29 cellular contexts compared by ENCODE assay signal in the genomic region with DNA sequence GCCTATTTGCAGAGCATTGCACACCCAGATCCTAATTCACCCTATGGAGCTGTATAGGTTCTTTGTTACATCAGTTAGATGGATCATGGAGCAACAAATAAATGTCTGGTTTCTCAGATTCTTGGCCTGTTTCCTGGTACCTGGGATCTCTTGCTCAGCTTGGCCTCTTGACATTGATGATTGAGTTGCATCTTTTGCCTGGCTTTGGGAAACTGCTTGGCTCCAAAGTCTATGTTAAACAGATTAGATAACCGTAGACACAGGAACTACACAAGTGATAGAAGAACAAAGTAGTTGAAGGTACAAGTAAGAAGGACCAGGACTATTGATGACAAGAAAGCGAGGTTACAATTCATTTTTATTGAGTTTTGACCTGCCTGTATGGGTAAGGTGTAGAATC.
"Had no signal": no experiment of that assay in that cellular context is flagged by ENCODE, and none has a peak within 500 bp of the region (broad histone marks: within the 10 kb centered on the region; RNA-seq: fewer than 3 reads in every experiment).

No MANE protein-coding gene starts in this region.

- H3K27me3 ChIP-seq: stomach, testis, thyroid gland, tibial nerve, transverse colon, upper lobe of left lung, upper lobe of right lung, uterus, vagina had no signal

- ATAC-seq: stimulated activated effector memory CD8-positive, alpha-beta T cell treated with anti-CD3 and anti-CD28 coated beads, Interleukin-12 subunit alpha, Interleukin-12 subunit beta, amount 100 ng/mL, for 72 hours; stimulated activated memory B cell treated with anti-CD40 and anti-IgM and Interleukin-4, amounts not matched to agents 10 μg/mL and 1 μg/mL and 100 μg/mL, for 72 hours; stimulated activated naive B cell treated with anti-CD40 and anti-IgM and Interleukin-4, amounts not matched to agents 10 μg/mL and 1 μg/mL and 100 μg/mL, for 72 hours; stimulated activated naive CD8-positive, alpha-beta T cell treated with anti-CD3 and anti-CD28 coated beads, Interleukin-15, amount 100 ng/mL, for 72 hours; stimulated activated naive CD8-positive, alpha-beta T cell treated with anti-CD3 and anti-CD28 coated beads, Interleukin-15, Interleukin-2, amounts not matched to agents 100 U/mL and 50 U/mL, for 24 hours; upper lobe of right lung had no signal

- H3K4me3 Mint-ChIP-seq: stimulated activated effector memory CD8-positive, alpha-beta T cell treated with anti-CD3 and anti-CD28 coated beads, Interleukin-12 subunit alpha, Interleukin-12 subunit beta, amount 100 ng/mL, for 72 hours; stimulated activated memory B cell treated with anti-CD40 and anti-IgM and Interleukin-4, amounts not matched to agents 10 μg/mL and 1 μg/mL and 100 μg/mL, for 72 hours; stimulated activated naive B cell treated with anti-CD40 and anti-IgM and Interleukin-4, amounts not matched to agents 10 μg/mL and 1 μg/mL and 100 μg/mL, for 72 hours; stimulated activated naive CD8-positive, alpha-beta T cell treated with anti-CD3 and anti-CD28 coated beads, Interleukin-15, amount 100 ng/mL, for 72 hours; stimulated activated naive CD8-positive, alpha-beta T cell treated with anti-CD3 and anti-CD28 coated beads, Interleukin-15, Interleukin-2, amounts not matched to agents 100 ng/mL and 50 ng/mL, for 24 hours; type B pancreatic cell had no signal

- H3K27ac ChIP-seq: stomach, suprapubic skin, testis, thoracic aorta, thyroid gland, tibial artery, tibial nerve, transverse colon, upper lobe of left lung, upper lobe of right lung, uterus, vagina had no signal

- H3K36me3 ChIP-seq: stomach, suprapubic skin, thoracic aorta, thyroid gland, tibial artery, tibial nerve, transverse colon, upper lobe of left lung, upper lobe of right lung, uterus, vagina had no signal

- DNase-seq: stimulated activated CD4-positive, alpha-beta T cell treated with anti-CD3 and anti-CD28 coated beads, Interleukin-2, amount 100 ng/mL, for 48 hours; stimulated activated CD4-positive, alpha-beta T cell treated with anti-CD3 and anti-CD28 coated beads, Interleukin-4, amount 100 ng/mL, for 1 hour; stimulated activated CD4-positive, alpha-beta T cell treated with anti-CD3 and anti-CD28 coated beads, Interleukin-4, amount 100 ng/mL, for 24 hours; stimulated activated CD4-positive, alpha-beta T cell treated with anti-CD3 and anti-CD28 coated beads, Interleukin-4, amount 100 ng/mL, for 4 hours; stimulated activated CD8-positive, alpha-beta memory T cell treated with anti-CD3 and anti-CD28 coated beads, Interleukin-4, amount 100 ng/mL, for 48 hours; stimulated activated naive B cell treated with anti-CD40 and anti-IgM and Interleukin-4, amounts not matched to agents 10 μg/mL and 1 μg/mL and 100 μg/mL, for 72 hours; stimulated activated naive CD4-positive, alpha-beta T cell; stimulated activated naive CD4-positive, alpha-beta T cell treated with Interleukin-2 at 50 U/mL for 16 hours; stimulated activated naive CD8-positive, alpha-beta T cell treated with anti-CD3 and anti-CD28 coated beads, Interleukin-15, amount 100 ng/mL, for 72 hours; stimulated activated naive CD8-positive, alpha-beta T cell treated with anti-CD3 and anti-CD28 coated beads, Interleukin-15, Interleukin-2, amounts not matched to agents 100 U/mL and 50 U/mL, for 24 hours; stomach; substantia nigra; testis; thyroid gland; tibial artery; transverse colon; trophoblast cell; upper lobe of left lung; upper lobe of right lung; uterus had no signal

- H3K4me3 ChIP-seq: stomach, suprapubic skin, testis, thoracic aorta, thyroid gland, tibial artery, tibial nerve, transverse colon, upper lobe of left lung, upper lobe of right lung, uterus, vagina had no signal

- H3K27ac Mint-ChIP-seq: stimulated activated effector memory CD8-positive, alpha-beta T cell treated with anti-CD3 and anti-CD28 coated beads, Interleukin-12 subunit alpha, Interleukin-12 subunit beta, amount 100 ng/mL, for 72 hours; stimulated activated memory B cell treated with anti-CD40 and anti-IgM and Interleukin-4, amounts not matched to agents 10 μg/mL and 1 μg/mL and 100 μg/mL, for 72 hours; stimulated activated naive B cell treated with anti-CD40 and anti-IgM and Interleukin-4, amounts not matched to agents 10 μg/mL and 1 μg/mL and 100 μg/mL, for 72 hours; stimulated activated naive CD8-positive, alpha-beta T cell treated with anti-CD3 and anti-CD28 coated beads, Interleukin-15, amount 100 ng/mL, for 72 hours; stimulated activated naive CD8-positive, alpha-beta T cell treated with anti-CD3 and anti-CD28 coated beads, Interleukin-15, Interleukin-2, amounts not matched to agents 100 ng/mL and 50 ng/mL, for 24 hours; type B pancreatic cell had no signal

- H3K36me3 Mint-ChIP-seq: stimulated activated effector memory CD8-positive, alpha-beta T cell treated with anti-CD3 and anti-CD28 coated beads, Interleukin-12 subunit alpha, Interleukin-12 subunit beta, amount 100 ng/mL, for 72 hours; stimulated activated memory B cell treated with anti-CD40 and anti-IgM and Interleukin-4, amounts not matched to agents 10 μg/mL and 1 μg/mL and 100 μg/mL, for 72 hours; stimulated activated naive B cell treated with anti-CD40 and anti-IgM and Interleukin-4, amounts not matched to agents 10 μg/mL and 1 μg/mL and 100 μg/mL, for 72 hours; type B pancreatic cell had no signal

- H3K4me1 Mint-ChIP-seq: stimulated activated effector memory CD8-positive, alpha-beta T cell treated with anti-CD3 and anti-CD28 coated beads, Interleukin-12 subunit alpha, Interleukin-12 subunit beta, amount 100 ng/mL, for 72 hours; stimulated activated memory B cell treated with anti-CD40 and anti-IgM and Interleukin-4, amounts not matched to agents 10 μg/mL and 1 μg/mL and 100 μg/mL, for 72 hours; stimulated activated naive CD8-positive, alpha-beta T cell treated with anti-CD3 and anti-CD28 coated beads, Interleukin-15, amount 100 ng/mL, for 72 hours had no signal

- H3K9me3 Mint-ChIP-seq: stimulated activated effector memory CD8-positive, alpha-beta T cell treated with anti-CD3 and anti-CD28 coated beads, Interleukin-12 subunit alpha, Interleukin-12 subunit beta, amount 100 ng/mL, for 72 hours; stimulated activated memory B cell treated with anti-CD40 and anti-IgM and Interleukin-4, amounts not matched to agents 10 μg/mL and 1 μg/mL and 100 μg/mL, for 72 hours; stimulated activated naive CD8-positive, alpha-beta T cell treated with anti-CD3 and anti-CD28 coated beads, Interleukin-15, amount 100 ng/mL, for 72 hours; stimulated activated naive CD8-positive, alpha-beta T cell treated with anti-CD3 and anti-CD28 coated beads, Interleukin-15, Interleukin-2, amounts not matched to agents 100 ng/mL and 50 ng/mL, for 24 hours had no signal

- FAIRE-seq: urothelium cell line had no signal

- H3K4me1 ChIP-seq: testis, tibial artery, transverse colon, upper lobe of right lung, uterus, vagina had no signal

- H3K9me3 ChIP-seq: stomach, suprapubic skin, testis, thoracic aorta, thyroid gland, tibial artery, tibial nerve, transverse colon, upper lobe of left lung, upper lobe of right lung, uterus, vagina had no signal
